Comparison of ENCODE assay signal across 1 cellular context in genomic region chr10:48684792-48685651, GRCh38.
TF ChIP-seq lines count a peak whose summit lies in the region.

A gene with protein sequence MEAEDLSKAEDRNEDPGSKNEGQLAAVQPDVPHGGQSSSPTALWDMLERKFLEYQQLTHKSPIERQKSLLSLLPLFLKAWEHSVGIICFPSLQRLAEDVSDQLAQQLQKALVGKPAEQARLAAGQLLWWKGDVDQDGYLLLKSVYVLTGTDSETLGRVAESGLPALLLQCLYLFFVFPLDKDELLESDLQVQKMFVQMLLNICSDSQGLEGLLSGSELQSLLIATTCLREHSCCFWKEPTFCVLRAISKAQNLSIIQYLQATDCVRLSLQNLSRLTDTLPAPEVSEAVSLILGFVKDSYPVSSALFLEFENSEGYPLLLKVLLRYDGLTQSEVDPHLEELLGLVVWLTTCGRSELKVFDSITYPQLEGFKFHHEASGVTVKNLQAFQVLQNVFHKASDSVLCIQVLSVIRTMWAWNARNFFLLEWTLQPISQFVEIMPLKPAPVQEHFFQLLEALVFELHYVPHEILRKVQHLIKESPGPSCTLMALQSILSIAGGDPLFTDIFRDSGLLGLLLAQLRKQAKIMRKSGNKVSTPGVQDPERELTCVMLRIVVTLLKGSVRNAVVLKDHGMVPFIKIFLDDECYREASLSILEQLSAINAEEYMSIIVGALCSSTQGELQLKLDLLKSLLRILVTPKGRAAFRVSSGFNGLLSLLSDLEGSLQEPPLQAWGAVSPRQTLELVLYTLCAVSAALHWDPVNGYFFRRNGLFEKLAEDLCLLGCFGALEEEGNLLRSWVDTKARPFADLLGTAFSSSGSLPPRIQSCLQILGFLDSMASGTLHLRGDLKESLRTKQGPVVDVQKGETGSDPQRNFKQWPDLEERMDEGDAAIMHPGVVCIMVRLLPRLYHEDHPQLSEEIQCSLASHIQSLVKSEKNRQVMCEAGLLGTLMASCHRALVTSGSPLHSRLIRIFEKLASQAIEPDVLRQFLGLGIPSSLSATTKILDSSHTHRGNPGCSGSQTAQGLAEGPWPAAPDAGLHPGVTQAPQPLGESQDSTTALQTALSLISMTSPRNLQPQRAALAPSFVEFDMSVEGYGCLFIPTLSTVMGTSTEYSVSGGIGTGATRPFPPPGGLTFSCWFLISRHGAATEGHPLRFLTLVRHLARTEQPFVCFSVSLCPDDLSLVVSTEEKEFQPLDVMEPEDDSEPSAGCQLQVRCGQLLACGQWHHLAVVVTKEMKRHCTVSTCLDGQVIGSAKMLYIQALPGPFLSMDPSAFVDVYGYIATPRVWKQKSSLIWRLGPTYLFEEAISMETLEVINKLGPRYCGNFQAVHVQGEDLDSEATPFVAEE (N-terminal part only) (plus strand): TSS chr10:48684873. CDS start chr10:48709733, 24,860 bp downstream.

TF ChIP-seq in SK-N-SH, 30 proteins besides CTCF, POLR2A, EP300 and RAD21 (continued from another document):
- TF ChIP-seq USF2 (IDR thresholded peaks at IDR 0.05; ENCODE audit: borderline replicate concordance, low read depth, low read length), result no peak
- TF ChIP-seq TAF1 (IDR thresholded peaks at IDR 0.05; ENCODE audit: borderline replicate concordance, low read depth, low read length), result no peak
- TF ChIP-seq EZH2phosphoT487 (IDR thresholded peaks at IDR 0.05; ENCODE audit: borderline replicate concordance, low read depth), result no peak
- TF ChIP-seq SIN3A (IDR thresholded peaks at IDR 0.05; ENCODE audit: borderline replicate concordance, low read depth, low read length), result no peak
- no peak for TF ChIP-seq FOXM1 (IDR thresholded peaks at IDR 0.05; ENCODE audit: low read depth)
- TF ChIP-seq MXI1 (IDR thresholded peaks at IDR 0.05; ENCODE audit: low read depth, low read length), result no peak
